In genomic region chr13:51534075-51534817, GRCh38 we compare ENCODE assay signal across 9 cellular contexts. TPM values are rescaled to one million over a fixed set of nuclear protein-coding genes. Genes with fewer than 3 reads are reported as not detected.
A peak's percentile ranks its signal among the peaks of the same experiment; 100 is the strongest.
DNase-seq lines count a peak whose midpoint lies in the region; ATAC-seq and TF ChIP-seq lines count a peak whose summit lies in the region.
"Had no signal": no experiment of that assay in that cellular context is flagged by ENCODE, and none has a peak within 500 bp of the region (broad histone marks: within the 10 kb centered on the region; RNA-seq: fewer than 3 reads in every experiment).

No MANE protein-coding gene starts in this region.

- H3K4me2 ChIP-seq in IMR-90 (ENCODE audit: low read depth, low read length) = no peak overlapping the region

- 0 out of 2 replicates have a peak, but pooled peaks cover under 1% of the 10 kb centered on the region for H3K4me1 ChIP-seq in IMR-90 (ENCODE audit: control insufficient read depth, insufficient read depth, low read length)

- DNase-seq in C1 segment of cervical spinal cord (lab: John Stamatoyannopoulos, UW) = peak in 8 of 14 donors; percentile 3 to 31 (median 12)
- DNase-seq in IMR-90 = no peak
- no peak for DNase-seq in memory B cell (ENCODE audit: low spot score in 2 of 2)
- DNase-seq in posterior vena cava (ENCODE audit: low spot score) = no peak
- DNase-seq in RKO (ENCODE audit: low spot score) = no peak
- DNase-seq: DMS53 had no signal

- no peak overlapping the region for H3K4ac ChIP-seq in IMR-90 (ENCODE audit: low read depth, low read length)

- no peak overlapping the region for H4K8ac ChIP-seq in IMR-90 (ENCODE audit: low read depth in 2 of 2, low read length in 2 of 2)

- H3K9me3 ChIP-seq in IMR-90 (ENCODE audit: control insufficient read depth, insufficient read depth, low read length) = no peaks in the 10 kb centered on the region

- peak overlapping the region; percentile 73 for H2AFZ ChIP-seq in IMR-90 (replicated peaks; ENCODE audit: low read length, poor library complexity)

- H3K27ac ChIP-seq in IMR-90 (ENCODE audit: insufficient read depth, low read length) = no peak overlapping the region

- peaks cover 22% of the 10 kb centered on the region for H3K4me1 Mint-ChIP-seq in activated T-helper 17 cell treated with anti-CD3 and anti-CD28 coated beads, Interleukin-2, amount 50 U/mL, for 72 hours
- H3K4me1 Mint-ChIP-seq in memory B cell = peaks cover 18% of the 10 kb centered on the region

- no peak overlapping the region for H2BK15ac ChIP-seq in IMR-90 (ENCODE audit: low read depth, low read length)

- no TSS peak for BruUV-seq in IMR-90 (replicated peaks; lab: Mats Ljungman, UMichigan)

- no peak overlapping the region for H3K56ac ChIP-seq in IMR-90 (ENCODE audit: extremely low read depth, insufficient read depth, low read length)

- intact Hi-C loops in IMR-90 (cut with micrococcal nuclease) = no loop called here
- intact Hi-C loops in posterior vena cava (cut with DNase I) = no loop called here

- ATAC-seq in IMR-90 (ENCODE audit: low read depth) (no peak), memory B cell (ENCODE audit: low read depth) (peak; percentile 73), HG03469 (IDR thresholded peaks at IDR 0.05; ENCODE audit: unreplicated experiment) (no peak), GM18519 (IDR thresholded peaks at IDR 0.05; ENCODE audit: low FRiP score, unreplicated experiment) (no peak)
- peak; percentile 78 for ATAC-seq in activated T-helper 17 cell treated with anti-CD3 and anti-CD28 coated beads, Interleukin-2, amount 50 U/mL, for 72 hours (replicated peaks)

- WGBS in IMR-90 (ENCODE audit: extremely low coverage in 2 of 2, insufficient read length in 1 of 2), 2 experiments = 86% methylated on average over 1 of the region's 6 CpGs; no CpG with 5 or more reads in 1 of the 2 experiments

- no peak for TF ChIP-seq POLR2A in IMR-90 (IDR thresholded peaks at IDR 0.05; ENCODE audit: low read depth, low read length)

- no peaks in the 10 kb centered on the region for H3K79me1 ChIP-seq in IMR-90 (ENCODE audit: low read depth in 1 of 2, low read length in 2 of 2)

- H2AK5ac ChIP-seq in IMR-90 (ENCODE audit: low read depth, low read length) = no peak overlapping the region

- no peaks in the 10 kb centered on the region for H3K27me3 ChIP-seq in IMR-90 (ENCODE audit: control insufficient read depth, insufficient read depth, low read length)

- no peak overlapping the region for H2AK9ac ChIP-seq in IMR-90 (replicated peaks; ENCODE audit: low read depth, low read length, poor library complexity)

- no peak overlapping the region for H3K4me3 ChIP-seq in IMR-90 (ENCODE audit: insufficient read depth, low read depth, low read length)

- no peaks in the 10 kb centered on the region for H4K20me1 ChIP-seq in IMR-90 (ENCODE audit: insufficient read depth, low read length)

- H3K27ac Mint-ChIP-seq in activated T-helper 17 cell treated with anti-CD3 and anti-CD28 coated beads, Interleukin-2, amount 50 U/mL, for 72 hours = peak overlapping the region; percentile 23
- H3K27ac Mint-ChIP-seq in memory B cell = peak overlapping the region; percentile 17

- no peaks in the 10 kb centered on the region for H3K36me3 ChIP-seq in IMR-90 (ENCODE audit: control insufficient read depth, insufficient read depth, low read length)

- POLR2A ChIA-PET in IMR-90 (lab: Charles Lee; ENCODE audit: unreplicated experiment) = no interaction called here

- in situ Hi-C loops in IMR-90 (cut with MboI; ENCODE audit: low sequenced_read_pairs) = no loop called here

- no peak for TF ChIP-seq CTCF in IMR-90 (conservative IDR thresholded peaks at IDR 0.05; ENCODE audit: low read depth, low read length)

- no peak overlapping the region for H4K91ac ChIP-seq in IMR-90 (ENCODE audit: insufficient read depth, low read depth, low read length)

- no peak for TF ChIP-seq RAD21 in IMR-90 (IDR thresholded peaks at IDR 0.05; ENCODE audit: low read length)

- dilution Hi-C loops in IMR-90 (cut with HindIII; ENCODE audit: low sequenced_read_pairs, unreplicated experiment) = no loop called here

- no peak overlapping the region for H2BK5ac ChIP-seq in IMR-90 (ENCODE audit: low read depth, low read length, poor library complexity, severe bottlenecking)

- H3K9me1 ChIP-seq in IMR-90 (ENCODE audit: insufficient read depth, low read length) = no peaks in the 10 kb centered on the region

- H3K4me3 Mint-ChIP-seq in activated T-helper 17 cell treated with anti-CD3 and anti-CD28 coated beads, Interleukin-2, amount 50 U/mL, for 72 hours = peak overlapping the region; percentile 41
- peak overlapping the region; percentile 41 for H3K4me3 Mint-ChIP-seq in memory B cell

- H3K27me3 Mint-ChIP-seq in activated T-helper 17 cell treated with anti-CD3 and anti-CD28 coated beads, Interleukin-2, amount 50 U/mL, for 72 hours = no peaks in the 10 kb centered on the region
- H3K27me3 Mint-ChIP-seq in memory B cell = no peaks in the 10 kb centered on the region

- H3K9me3 Mint-ChIP-seq in activated T-helper 17 cell treated with anti-CD3 and anti-CD28 coated beads, Interleukin-2, amount 50 U/mL, for 72 hours = no peaks in the 10 kb centered on the region
- no peaks in the 10 kb centered on the region for H3K9me3 Mint-ChIP-seq in memory B cell

- H3K23ac ChIP-seq in IMR-90 (ENCODE audit: low read depth, low read length) = no peak overlapping the region

- CTCF ChIA-PET in IMR-90 (lab: Yijun Ruan, JAX) = interaction anchor here (0.7 kb wide), 1 partner anchor 59 kb away, joined by 3 read pairs; no protein-coding TSS in a partner anchor

- H3K36me3 Mint-ChIP-seq in activated T-helper 17 cell treated with anti-CD3 and anti-CD28 coated beads, Interleukin-2, amount 50 U/mL, for 72 hours (ENCODE audit: low read depth) = no peaks in the 10 kb centered on the region
- H3K36me3 Mint-ChIP-seq in memory B cell = no peaks in the 10 kb centered on the region

- no peak overlapping the region for H2BK120ac ChIP-seq in IMR-90 (ENCODE audit: low read depth, low read length)

- no peak overlapping the region for H3K9ac ChIP-seq in IMR-90 (ENCODE audit: low read depth, low read length)

- no peak overlapping the region for H3K18ac ChIP-seq in IMR-90 (ENCODE audit: low read depth, low read length)

- H4K5ac ChIP-seq in IMR-90 (ENCODE audit: low read depth, low read length) = no peak overlapping the region

- no peak overlapping the region for H2BK20ac ChIP-seq in IMR-90 (ENCODE audit: low read depth, low read length)

- no peak overlapping the region for H3K14ac ChIP-seq in IMR-90 (replicated peaks; ENCODE audit: low read depth, low read length)

TF ChIP-seq in IMR-90, 13 proteins besides CTCF, POLR2A, EP300 and RAD21:
- no peak for TF ChIP-seq RCOR1 (IDR thresholded peaks at IDR 0.05; ENCODE audit: insufficient replicate concordance, low read length)
- no peak for TF ChIP-seq MAFK (IDR thresholded peaks at IDR 0.05; ENCODE audit: low read depth, low read length)
- TF ChIP-seq CHD1 (IDR thresholded peaks at IDR 0.05; ENCODE audit: low read depth, low read length) = no peak
- no peak for TF ChIP-seq CEBPB (IDR thresholded peaks at IDR 0.05; ENCODE audit: low read depth, low read length)
- no peak for TF ChIP-seq ELK1 (IDR thresholded peaks at IDR 0.05; ENCODE audit: borderline replicate concordance, low read depth, low read length)
- no peak for TF ChIP-seq MAZ (IDR thresholded peaks at IDR 0.05; ENCODE audit: borderline replicate concordance, low read depth, low read length)
- no peak for TF ChIP-seq USF2 (IDR thresholded peaks at IDR 0.05; ENCODE audit: low read depth, low read length)
- no peak for TF ChIP-seq FOS (IDR thresholded peaks at IDR 0.05; ENCODE audit: low read depth, low read length)
- no peak for TF ChIP-seq NFE2L2 (IDR thresholded peaks at IDR 0.05; ENCODE audit: low read depth, low read length)
- no peak for TF ChIP-seq RFX5 (IDR thresholded peaks at IDR 0.05; ENCODE audit: low read depth, low read length)
- no peak for TF ChIP-seq MXI1 (IDR thresholded peaks at IDR 0.05; ENCODE audit: borderline replicate concordance, low read depth, low read length)
- TF ChIP-seq BHLHE40 (IDR thresholded peaks at IDR 0.05; ENCODE audit: low read depth, low read length) = no peak
- TF ChIP-seq SMC3 (IDR thresholded peaks at IDR 0.05; ENCODE audit: low read depth, low read length) = no peak
TF ChIP-seq in IMR-90: peak in this region for 0.

RNA-seq across cellular contexts. Expression of gene WDFY2, which starts 50.0 kb away (rescaled TPM):
- total RNA-seq in IMR-90 (2012; rRNA removed) (4.3 and 6.7 TPM in 2 replicates), posterior vena cava (10 to 100 TPM; 10.6 to 13.0 TPM)
- polyA plus RNA-seq in IMR-90 (2012; rRNA removed) = 4.3 and 5.4 TPM in 2 replicates
- polyA plus RNA-seq in IMR-90 (2012; cell fraction: cytosol; rRNA removed) = 1.5 and 1.8 TPM in 2 replicates
- polyA plus RNA-seq in IMR-90 (2012; cell fraction: nucleus; rRNA removed; ENCODE audit: low replicate concordance) = 10.1 and 27.3 TPM in 2 replicates
- 10 to 100 TPM; 16.8 to 31.5 TPM for total RNA-seq in activated T-helper 17 cell treated with anti-CD3 and anti-CD28 coated beads, Interleukin-2, amount 50 U/mL, for 72 hours

Comparison
In these comparisons a context has a peak if more than half of its experiments do, and no peak if none do; other contexts are left out.
1. DNase-seq: peak in C1 segment of cervical spinal cord (8 of 14); none in IMR-90 (single experiment), memory B cell (0 of 2), posterior vena cava (single experiment) and RKO (single experiment).
2. ATAC-seq: peak in activated T-helper 17 cell treated with anti-CD3 and anti-CD28 coated beads, Interleukin-2, amount 50 U/mL, for 72 hours (single experiment) and memory B cell (single experiment); none in IMR-90 (single experiment), HG03469 (single experiment) and GM18519 (single experiment).